In genomic region chr14:61399365-61399764, GRCh38 we compare ENCODE assay signal across 18 cellular contexts.
"Had no signal": no experiment of that assay in that cellular context is flagged by ENCODE, and none has a peak within 500 bp of the region (broad histone marks: within the 10 kb centered on the region; RNA-seq: fewer than 3 reads in every experiment).

No MANE protein-coding gene starts in this region.

- H3K9me3 ChIP-seq: adrenal gland had no signal

- H3K27ac Mint-ChIP-seq: progenitor cell of endocrine pancreas had no signal

- H3K4me1 ChIP-seq: adrenal gland had no signal

- ATAC-seq: activated CD8-positive, alpha-beta memory T cell treated with anti-CD3 and anti-CD28 coated beads, Interleukin-2, amount 10 ng/mL, durations not matched to agents 7 days and 5 days; left ventricle myocardium superior; right cardiac atrium had no signal

- DNase-seq: activated CD4-positive, alpha-beta T cell treated with anti-CD3 and anti-CD28 coated beads for 1 hour; activated CD4-positive, alpha-beta T cell treated with anti-CD3 and anti-CD28 coated beads, Interleukin-2, amount 50 U/mL, for 4 hours; activated CD8-positive, alpha-beta memory T cell treated with anti-CD3 and anti-CD28 coated beads, Interleukin-2, amount 10 ng/mL, durations not matched to agents 7 days and 5 days; activated gamma-delta T cell treated with Interleukin-2 at 50 U/mL for 16 hours; activated T-cell treated with anti-CD3 and anti-CD28 coated beads, Interleukin-2, amount 50 U/mL, for 1 hour; adrenal gland; foreskin fibroblast; kidney glomerular epithelial cell; left ventricle myocardium superior; mesenchymal stem cell; right cardiac atrium; stimulated activated CD4-positive, alpha-beta T cell treated with anti-CD3 and anti-CD28 coated beads, Interleukin-15, amount 100 ng/mL, for 24 hours; stimulated activated CD4-positive, alpha-beta T cell treated with anti-CD3 and anti-CD28 coated beads, Interleukin-4, amount 100 ng/mL, for 1 hour; stimulated activated naive CD4-positive, alpha-beta T cell; T-helper 1 cell had no signal

- H3K27me3 Mint-ChIP-seq: activated CD8-positive, alpha-beta memory T cell treated with anti-CD3 and anti-CD28 coated beads, Interleukin-2, amount 10 ng/mL, durations not matched to agents 7 days and 5 days had no signal

- H3K27me3 ChIP-seq: adrenal gland had no signal

- H3K27ac ChIP-seq: adrenal gland, SK-N-MC, skin epidermis had no signal
